27 cellular contexts compared by ENCODE assay signal in the genomic region with DNA sequence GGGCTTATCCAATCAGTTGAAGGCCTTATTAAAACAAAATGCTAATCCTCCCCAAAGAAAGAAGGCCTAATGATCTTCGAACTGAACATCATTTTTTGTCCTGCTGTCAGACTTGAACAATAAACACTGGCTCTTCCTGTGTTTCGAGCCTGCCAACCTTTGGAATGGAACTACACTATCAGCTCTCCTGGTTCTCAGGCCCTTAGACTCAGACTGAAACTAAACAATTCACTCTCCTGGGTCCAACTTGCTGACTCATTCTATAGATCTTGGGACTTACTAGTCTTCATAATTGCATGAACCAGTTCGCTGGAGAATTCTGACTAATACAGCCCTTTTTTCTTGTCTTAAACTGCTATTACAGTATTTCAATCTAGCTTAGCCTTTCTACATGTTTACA.
DNase-seq lines count a peak whose midpoint lies in the region; ATAC-seq, FAIRE-seq and TF ChIP-seq lines count a peak whose summit lies in the region.
"Had no signal": no experiment of that assay in that cellular context is flagged by ENCODE, and none has a peak within 500 bp of the region (broad histone marks: within the 10 kb centered on the region; RNA-seq: fewer than 3 reads in every experiment).

No MANE protein-coding gene starts in this region.

- H3K27ac ChIP-seq in breast epithelium = no peak overlapping the region
- H3K27ac ChIP-seq in small intestine (ENCODE audit: low read depth in 1 of 2, low read length in 1 of 2) = no peak overlapping the region
- no peak overlapping the region for H3K27ac ChIP-seq in CD8-positive, alpha-beta T cell (ENCODE audit: low read depth, low read length)
- no peak overlapping the region for H3K27ac ChIP-seq in naive thymus-derived CD4-positive, alpha-beta T cell (ENCODE audit: low read depth, low read length)
- H3K27ac ChIP-seq: HL-60, left ventricle myocardium inferior had no signal

- intact Hi-C loops in MCF 10A (cut with micrococcal nuclease) = no loop called here
- intact Hi-C loops in breast epithelium (cut with DNase I; ENCODE audit: low total_unique reads) = no loop called here
- intact Hi-C loops in CD8-positive, alpha-beta T cell (cut with DNase I, micrococcal nuclease) = no loop called here
- intact Hi-C loops in naive thymus-derived CD4-positive, alpha-beta T cell (cut with micrococcal nuclease) = no loop called here

- no peaks in the 10 kb centered on the region for H3K9me3 Mint-ChIP-seq in MCF 10A (ENCODE audit: unreplicated experiment)
- H3K9me3 Mint-ChIP-seq in CD8-positive, alpha-beta T cell = no peaks in the 10 kb centered on the region
- H3K9me3 Mint-ChIP-seq in naive thymus-derived CD4-positive, alpha-beta T cell = peaks cover 0 to 4% (median 1%) of the 10 kb centered on the region in 11 donors

- no TSS peak for BruUV-seq in MCF 10A (replicated peaks; lab: Mats Ljungman, UMichigan)

- ATAC-seq in CD8-positive, alpha-beta T cell = no peak
- no peak for ATAC-seq in esophagus mucosa
- no peak for ATAC-seq in naive thymus-derived CD4-positive, alpha-beta T cell
- ATAC-seq: GM12878; naive thymus-derived CD8-positive, alpha-beta T cell; Panc1 had no signal

- H3K27me3 Mint-ChIP-seq in MCF 10A (ENCODE audit: insufficient read depth, unreplicated experiment) = no peaks in the 10 kb centered on the region
- no peaks in the 10 kb centered on the region for H3K27me3 Mint-ChIP-seq in CD8-positive, alpha-beta T cell (ENCODE audit: low read depth)
- H3K27me3 Mint-ChIP-seq in naive thymus-derived CD4-positive, alpha-beta T cell = peaks cover 0 to under 1% (median 0%) of the 10 kb centered on the region in 5 donors
- H3K27me3 Mint-ChIP-seq: B cell had no signal

- peak; percentile 20 for DNase-seq in MCF 10A (ENCODE audit: unreplicated experiment)
- no peak for DNase-seq in breast epithelium (ENCODE audit: low spot score in 2 of 2)
- DNase-seq in RCC 7860 (ENCODE audit: low spot score) = peak; percentile 4
- DNase-seq in epithelial cell of esophagus (ENCODE audit: low read depth) = peak; percentile 45
- peak; percentile 29 for DNase-seq in small intestine
- DNase-seq in CD8-positive, alpha-beta T cell = no peak
- no peak for DNase-seq in naive thymus-derived CD4-positive, alpha-beta T cell
- DNase-seq: activated CD4-positive, alpha-beta T cell treated with anti-CD3 and anti-CD28 coated beads for 1 hour; activated T-cell treated with anti-CD3 and anti-CD28 coated beads, Interleukin-2, amount 50 U/mL, for 1 hour; caudate nucleus; dermis blood vessel endothelial cell; DMS79; foreskin melanocyte; H7; hippocampal formation; left ventricle myocardium inferior; MM.1S; naive thymus-derived CD8-positive, alpha-beta T cell; NCI-H1436 treated with DMSO at 0.1 percent for 48 hours had no signal

- no peak overlapping the region for H3K4me3 Mint-ChIP-seq in MCF 10A (ENCODE audit: unreplicated experiment)
- H3K4me3 Mint-ChIP-seq in CD8-positive, alpha-beta T cell = no peak overlapping the region
- H3K4me3 Mint-ChIP-seq in naive thymus-derived CD4-positive, alpha-beta T cell = no peak overlapping the region
- H3K4me3 Mint-ChIP-seq: B cell; mesothelial cell of epicardium; naive thymus-derived CD8-positive, alpha-beta T cell had no signal

- no peak overlapping the region for H3K27ac Mint-ChIP-seq in MCF 10A (ENCODE audit: low read depth, unreplicated experiment)
- no peak overlapping the region for H3K27ac Mint-ChIP-seq in CD8-positive, alpha-beta T cell
- no peak overlapping the region for H3K27ac Mint-ChIP-seq in naive thymus-derived CD4-positive, alpha-beta T cell
- H3K27ac Mint-ChIP-seq: B cell; mesothelial cell of epicardium; naive thymus-derived CD8-positive, alpha-beta T cell had no signal

- FAIRE-seq in RCC 7860 (lab: Jason Lieb, UNC) (no peak), small intestine (lab: Jason Lieb, UNC) (no peak)
- FAIRE-seq: A204.1, GM12878, TTC549 had no signal

- TF ChIP-seq POLR2A in breast epithelium (IDR thresholded peaks at IDR 0.05) = no peak

- H3K4me1 Mint-ChIP-seq in MCF 10A (ENCODE audit: insufficient read depth, unreplicated experiment) = no peaks in the 10 kb centered on the region
- no peaks in the 10 kb centered on the region for H3K4me1 Mint-ChIP-seq in CD8-positive, alpha-beta T cell (ENCODE audit: low read depth)
- H3K4me1 Mint-ChIP-seq in naive thymus-derived CD4-positive, alpha-beta T cell = no peaks in the 10 kb centered on the region
- H3K4me1 Mint-ChIP-seq: B cell; naive thymus-derived CD8-positive, alpha-beta T cell had no signal

- no peak for TF ChIP-seq CTCF in MCF 10A (IDR thresholded peaks at IDR 0.05; ENCODE audit: unreplicated experiment)
- no peak for TF ChIP-seq CTCF in breast epithelium (IDR thresholded peaks at IDR 0.05)
- no peak for TF ChIP-seq CTCF in epithelial cell of esophagus (IDR thresholded peaks at IDR 0.05; ENCODE audit: insufficient read depth, low read depth, low read length, missing control alignments)
- TF ChIP-seq CTCF in CD8-positive, alpha-beta T cell (IDR thresholded peaks at IDR 0.05) = no peak

- H3K36me3 Mint-ChIP-seq in MCF 10A (ENCODE audit: insufficient read depth, unreplicated experiment) = no peaks in the 10 kb centered on the region
- H3K36me3 Mint-ChIP-seq in CD8-positive, alpha-beta T cell = no peaks in the 10 kb centered on the region
- H3K36me3 Mint-ChIP-seq in naive thymus-derived CD4-positive, alpha-beta T cell = no peaks in the 10 kb centered on the region
- H3K36me3 Mint-ChIP-seq: naive thymus-derived CD8-positive, alpha-beta T cell had no signal

- H3K4me3 ChIP-seq in breast epithelium (no peak overlapping the region), epithelial cell of esophagus (ENCODE audit: low read length) (no peak overlapping the region), small intestine (ENCODE audit: low read depth in 1 of 2, low read length in 2 of 2) (no peak overlapping the region)
- H3K4me3 ChIP-seq in CD8-positive, alpha-beta T cell (ENCODE audit: low read depth, low read length) = no peak overlapping the region
- H3K4me3 ChIP-seq in naive thymus-derived CD4-positive, alpha-beta T cell (ENCODE audit: low read length) = no peak overlapping the region
- H3K4me3 ChIP-seq: GM12878, left ventricle myocardium inferior had no signal

- H3K4me1 ChIP-seq in breast epithelium = no peaks in the 10 kb centered on the region
- no peaks in the 10 kb centered on the region for H3K4me1 ChIP-seq in small intestine (ENCODE audit: control insufficient read depth in 2 of 2, insufficient read depth in 1 of 2, low read depth in 1 of 2, low read length in 1 of 2)
- no peaks in the 10 kb centered on the region for H3K4me1 ChIP-seq in CD8-positive, alpha-beta T cell (ENCODE audit: insufficient read depth, low read length)
- H3K4me1 ChIP-seq in naive thymus-derived CD4-positive, alpha-beta T cell (ENCODE audit: control insufficient read depth in 2 of 2, insufficient read depth in 2 of 2, low read length in 2 of 2) = no peaks in the 10 kb centered on the region
- H3K4me1 ChIP-seq: left ventricle myocardium inferior had no signal

- no peaks in the 10 kb centered on the region for H3K36me3 ChIP-seq in breast epithelium
- no peaks in the 10 kb centered on the region for H3K36me3 ChIP-seq in small intestine (ENCODE audit: control insufficient read depth in 2 of 2, insufficient read depth in 2 of 2, low read length in 2 of 2)
- H3K36me3 ChIP-seq in CD8-positive, alpha-beta T cell (ENCODE audit: insufficient read depth, low read length) = no peaks in the 10 kb centered on the region
- no peaks in the 10 kb centered on the region for H3K36me3 ChIP-seq in naive thymus-derived CD4-positive, alpha-beta T cell (ENCODE audit: control insufficient read depth in 2 of 3, insufficient read depth in 3 of 3, low read length in 3 of 3)
- H3K36me3 ChIP-seq: left ventricle myocardium inferior had no signal

- POLR2A ChIA-PET in MCF 10A (lab: Yijun Ruan, JAX) = no interaction called here
- POLR2A ChIA-PET in CD8-positive, alpha-beta T cell (lab: Charles Lee) = no interaction called here
- POLR2A ChIA-PET in naive thymus-derived CD4-positive, alpha-beta T cell (lab: Charles Lee) = no interaction called here

- WGBS in small intestine, 3 donors = 36 to 56% (median 46%) methylated on average over 3 of the region's 3 CpGs

- CTCF ChIA-PET in MCF 10A (lab: Yijun Ruan, JAX) = interaction anchor here (0.5 to 0.8 kb wide), 3 partner anchors 55 to 1306 kb away, joined by 3 read pairs; no protein-coding TSS in a partner anchor
- CTCF ChIA-PET in CD8-positive, alpha-beta T cell (lab: Charles Lee) = no interaction called here
- CTCF ChIA-PET in naive thymus-derived CD4-positive, alpha-beta T cell (lab: Charles Lee) = no interaction called here

- no peaks in the 10 kb centered on the region for H3K27me3 ChIP-seq in breast epithelium
- no peaks in the 10 kb centered on the region for H3K27me3 ChIP-seq in small intestine (ENCODE audit: control insufficient read depth in 2 of 2, insufficient read depth in 2 of 2, low read length in 2 of 2)
- no peaks in the 10 kb centered on the region for H3K27me3 ChIP-seq in CD8-positive, alpha-beta T cell (ENCODE audit: insufficient read depth, low read length)
- H3K27me3 ChIP-seq in naive thymus-derived CD4-positive, alpha-beta T cell (ENCODE audit: control insufficient read depth in 2 of 2, insufficient read depth in 2 of 2, low read length in 2 of 2) = no peaks in the 10 kb centered on the region

- H3K9me3 ChIP-seq in breast epithelium (no peaks in the 10 kb centered on the region), small intestine (ENCODE audit: control insufficient read depth, low read depth) (no peaks in the 10 kb centered on the region)
- H3K9me3 ChIP-seq in CD8-positive, alpha-beta T cell (ENCODE audit: low read length) = no peaks in the 10 kb centered on the region
- H3K9me3 ChIP-seq in naive thymus-derived CD4-positive, alpha-beta T cell (ENCODE audit: control insufficient read depth in 2 of 3, low read length in 3 of 3) = no peaks in the 10 kb centered on the region

Comparison
In these comparisons a context has a peak if more than half of its experiments do, and no peak if none do; other contexts are left out.
1. DNase-seq: peak in MCF 10A (single experiment), RCC 7860 (single experiment), epithelial cell of esophagus (single experiment) and small intestine (single experiment); none in breast epithelium (0 of 2), CD8-positive, alpha-beta T cell (0 of 7) and naive thymus-derived CD4-positive, alpha-beta T cell (0 of 9).